ENCODE assay signal across 26 cellular contexts in genomic region chr12:39553476-39553875, GRCh38.
"Had no signal": no experiment of that assay in that cellular context is flagged by ENCODE, and none has a peak within 500 bp of the region (broad histone marks: within the 10 kb centered on the region; RNA-seq: fewer than 3 reads in every experiment).

No MANE protein-coding gene starts in this region.

- H3K27me3 Mint-ChIP-seq: activated CD4-positive, alpha-beta memory T cell treated with anti-CD3 and anti-CD28 coated beads for 36 hours; activated CD4-positive, alpha-beta T cell treated with anti-CD3 and anti-CD28 coated beads for 36 hours; activated CD4-positive, alpha-beta T cell treated with anti-CD3 and anti-CD28 coated beads, Interleukin-2, amount 10 ng/mL, durations not matched to agents 24 days and 14 days; activated CD8-positive, alpha-beta memory T cell treated with anti-CD3 and anti-CD28 coated beads, Interleukin-2, amount 10 ng/mL, durations not matched to agents 7 days and 5 days; activated naive CD4-positive, alpha-beta T cell treated with anti-CD3 and anti-CD28 coated beads, Interleukin-2, amount 10 ng/mL, durations not matched to agents 7 days and 5 days; activated naive CD8-positive, alpha-beta T cell treated with anti-CD3 and anti-CD28 coated beads, Interleukin-2, amount 10 ng/mL, durations not matched to agents 7 days and 5 days; activated T-cell treated with anti-CD3 and anti-CD28 coated beads, Interleukin-2, amount 50 U/mL, for 24 hours; brain; central memory CD8-positive, alpha-beta T cell; dendritic cell treated with granulocyte-macrophage colony-stimulating factor and Interleukin-4, amounts not matched to agents 40 ng/mL and 50 ng/mL, for 4 days had no signal

- DNase-seq: activated CD4-positive, alpha-beta memory T cell treated with anti-CD3 and anti-CD28 coated beads for 36 hours; activated CD4-positive, alpha-beta T cell treated with anti-CD3 and anti-CD28 coated beads for 36 hours; activated CD4-positive, alpha-beta T cell treated with anti-CD3 and anti-CD28 coated beads, Interleukin-2, amount 10 ng/mL, durations not matched to agents 24 days and 14 days; activated CD4-positive, CD25-positive, alpha-beta regulatory T cell; activated CD4-positive, CD25-positive, alpha-beta regulatory T cell treated with anti-CD3 and anti-CD28 coated beads, Interleukin-2, amount 50 U/mL, for 72 hours; activated CD8-positive, alpha-beta memory T cell treated with anti-CD3 and anti-CD28 coated beads, Interleukin-2, amount 10 ng/mL, durations not matched to agents 7 days and 5 days; activated CD8-positive, alpha-beta memory T cell treated with anti-CD3 and anti-CD28 coated beads, Interleukin-2, amount 50 U/mL, for 4 hours; activated CD8-positive, alpha-beta T cell treated with anti-CD3 and anti-CD28 coated beads, Interleukin-2, amount 10 ng/mL, durations not matched to agents 7 days and 5 days; activated naive CD4-positive, alpha-beta T cell treated with anti-CD3 and anti-CD28 coated beads, Interleukin-2, amount 10 ng/mL, durations not matched to agents 7 days and 5 days; activated naive CD8-positive, alpha-beta T cell treated with anti-CD3 and anti-CD28 coated beads, Interleukin-2, amount 10 ng/mL, durations not matched to agents 7 days and 5 days; activated T-cell treated with anti-CD3 and anti-CD28 coated beads, Interleukin-2, amount 50 U/mL, for 24 hours; activated T-cell treated with anti-CD3 and anti-CD28 coated beads, Interleukin-2, amount 50 U/mL, for 72 hours; dorsolateral prefrontal cortex; effector memory CD4-positive, alpha-beta T cell; endodermal cell; foreskin fibroblast; head of caudate nucleus; hippocampal formation; T-helper 2 cell had no signal

- H3K4me3 Mint-ChIP-seq: activated CD4-positive, alpha-beta memory T cell treated with anti-CD3 and anti-CD28 coated beads for 36 hours; activated CD4-positive, alpha-beta T cell treated with anti-CD3 and anti-CD28 coated beads for 36 hours; activated CD4-positive, alpha-beta T cell treated with anti-CD3 and anti-CD28 coated beads, Interleukin-2, amount 10 ng/mL, durations not matched to agents 24 days and 14 days; activated CD8-positive, alpha-beta memory T cell treated with anti-CD3 and anti-CD28 coated beads, Interleukin-2, amount 10 ng/mL, durations not matched to agents 7 days and 5 days; activated CD8-positive, alpha-beta T cell treated with anti-CD3 and anti-CD28 coated beads, Interleukin-2, amount 10 ng/mL, durations not matched to agents 7 days and 5 days; activated naive CD4-positive, alpha-beta T cell treated with anti-CD3 and anti-CD28 coated beads, Interleukin-2, amount 10 ng/mL, durations not matched to agents 7 days and 5 days; activated naive CD8-positive, alpha-beta T cell treated with anti-CD3 and anti-CD28 coated beads, Interleukin-2, amount 10 ng/mL, durations not matched to agents 7 days and 5 days; activated T-cell treated with anti-CD3 and anti-CD28 coated beads, Interleukin-2, amount 50 U/mL, for 24 hours; activated T-cell treated with anti-CD3 and anti-CD28 coated beads, Interleukin-2, amount 50 U/mL, for 72 hours; brain; central memory CD8-positive, alpha-beta T cell; dendritic cell treated with granulocyte-macrophage colony-stimulating factor and Interleukin-4, amounts not matched to agents 40 ng/mL and 50 ng/mL, for 4 days; endodermal cell had no signal

- H3K27ac Mint-ChIP-seq: activated CD4-positive, alpha-beta memory T cell treated with anti-CD3 and anti-CD28 coated beads for 36 hours; activated CD4-positive, alpha-beta T cell treated with anti-CD3 and anti-CD28 coated beads for 36 hours; activated CD4-positive, alpha-beta T cell treated with anti-CD3 and anti-CD28 coated beads, Interleukin-2, amount 10 ng/mL, durations not matched to agents 24 days and 14 days; activated CD8-positive, alpha-beta memory T cell treated with anti-CD3 and anti-CD28 coated beads, Interleukin-2, amount 10 ng/mL, durations not matched to agents 7 days and 5 days; activated CD8-positive, alpha-beta T cell treated with anti-CD3 and anti-CD28 coated beads, Interleukin-2, amount 10 ng/mL, durations not matched to agents 7 days and 5 days; activated naive CD4-positive, alpha-beta T cell treated with anti-CD3 and anti-CD28 coated beads, Interleukin-2, amount 10 ng/mL, durations not matched to agents 7 days and 5 days; activated naive CD4-positive, alpha-beta T cell treated with anti-CD3 and anti-CD28 coated beads, Interleukin-2, amount 50 U/mL, for 72 hours; activated naive CD8-positive, alpha-beta T cell treated with anti-CD3 and anti-CD28 coated beads, Interleukin-2, amount 10 ng/mL, durations not matched to agents 7 days and 5 days; activated T-cell treated with anti-CD3 and anti-CD28 coated beads, Interleukin-2, amount 50 U/mL, for 24 hours; activated T-cell treated with anti-CD3 and anti-CD28 coated beads, Interleukin-2, amount 50 U/mL, for 72 hours; brain; dendritic cell treated with granulocyte-macrophage colony-stimulating factor and Interleukin-4, amounts not matched to agents 40 ng/mL and 50 ng/mL, for 4 days; endodermal cell had no signal

- H3K36me3 ChIP-seq: ascending aorta, breast epithelium had no signal

- H3K27me3 ChIP-seq: ascending aorta, breast epithelium, dorsolateral prefrontal cortex had no signal

- H3K4me1 Mint-ChIP-seq: activated CD4-positive, alpha-beta T cell treated with anti-CD3 and anti-CD28 coated beads for 36 hours; activated CD4-positive, alpha-beta T cell treated with anti-CD3 and anti-CD28 coated beads, Interleukin-2, amount 10 ng/mL, durations not matched to agents 24 days and 14 days; activated CD8-positive, alpha-beta memory T cell treated with anti-CD3 and anti-CD28 coated beads, Interleukin-2, amount 10 ng/mL, durations not matched to agents 7 days and 5 days; activated naive CD4-positive, alpha-beta T cell treated with anti-CD3 and anti-CD28 coated beads, Interleukin-2, amount 10 ng/mL, durations not matched to agents 7 days and 5 days; activated naive CD8-positive, alpha-beta T cell treated with anti-CD3 and anti-CD28 coated beads, Interleukin-2, amount 10 ng/mL, durations not matched to agents 7 days and 5 days; brain; endodermal cell had no signal

- H3K4me3 ChIP-seq: ascending aorta, breast epithelium, coronary artery, dorsolateral prefrontal cortex had no signal
